In genomic region chr5:77143998-77144836, GRCh38 we compare ENCODE assay signal across 8 cellular contexts. TPM values are rescaled to one million over a fixed set of nuclear protein-coding genes. Genes with fewer than 3 reads are reported as not detected.
DNase-seq lines count a peak whose midpoint lies in the region; ATAC-seq, FAIRE-seq and TF ChIP-seq lines count a peak whose summit lies in the region.

No MANE protein-coding gene starts in this region.

- H3K36me3 ChIP-seq in K562 (ENCODE audit: control insufficient read depth, insufficient read depth, low read length), result no peaks in the 10 kb centered on the region

- intact Hi-C loops in K562 (cut with micrococcal nuclease), result loop anchor here (1.0 kb wide), 1 partner anchor 348 kb away; the partner anchor contains the start of gene WDR41

- H3K9me1 ChIP-seq in K562 (ENCODE audit: control insufficient read depth, insufficient read depth, low read length), result no peaks in the 10 kb centered on the region

- peak; percentile 76 for FAIRE-seq in GM12892 (lab: Jason Lieb, UNC)
- peak; percentile 54 for FAIRE-seq in TTC549 (lab: Jason Lieb, UNC)
- FAIRE-seq in K562 (lab: Jason Lieb, UNC), result peak; percentile 81

- no peak overlapping the region for H3K9ac ChIP-seq in K562 (ENCODE audit: insufficient read depth in 1 of 2, low read depth in 2 of 2, low read length in 2 of 2)

- H3K27me3 ChIP-seq in K562 (ENCODE audit: control insufficient read depth in 2 of 2, insufficient read depth in 2 of 2, low read length in 2 of 2), result peaks cover 2 to 6% of the 10 kb centered on the region in 2 experiments; a peak in 3 of 5 replicates

- H3K4me1 ChIP-seq in K562 (replicated peaks in 1 of 2; ENCODE audit: control insufficient read depth in 2 of 2, insufficient read depth in 2 of 2, low read length in 2 of 2), result no peaks in the 10 kb centered on the region

- H2AFZ ChIP-seq in K562 (ENCODE audit: low read depth, low read length), result no peak overlapping the region

- H3K4me3 ChIP-seq in K562, result no peak overlapping the region

- CTCF ChIA-PET in K562 (lab: Yijun Ruan, JAX; ENCODE audit: low intra/inter-chr PET ratio), result no interaction called here

- H4K20me1 ChIP-seq in K562 (replicated peaks; ENCODE audit: control insufficient read depth, insufficient read depth, low read length), result no peaks in the 10 kb centered on the region

- no peak overlapping the region for H3K4me2 ChIP-seq in K562 (ENCODE audit: insufficient read depth, low read length)

- no TSS peak for BruUV-seq in K562 (replicated peaks; lab: Mats Ljungman, UMichigan)

- H3K9me3 ChIP-seq in K562 (replicated peaks; ENCODE audit: control insufficient read depth, insufficient read depth, low read depth, low read length), result no peaks in the 10 kb centered on the region

- no peak for TF ChIP-seq EP300 in K562 (IDR thresholded peaks at IDR 0.05; ENCODE audit: low read length)

- no peak overlapping the region for H3K27ac ChIP-seq in K562 (ENCODE audit: extremely low read depth, low read depth, low read length)

- POLR2A ChIA-PET in K562 (lab: Yijun Ruan, JAX), result no interaction called here

- TF ChIP-seq CTCF in K562 (IDR thresholded peaks at IDR 0.05 in 2 of 3, conservative IDR thresholded peaks at IDR 0.05 in 1 of 3; ENCODE audit: insufficient read depth in 2 of 3, low read depth in 1 of 3, low read length in 3 of 3), result peak; percentile 78 to 84 (median 82)

- whole genome bisulfite sequencing in K562 (ENCODE audit: insufficient coverage, low coverage, missing lambda C conversion rate), result 14% methylated on average over 13 of the region's 14 CpGs

- no peak for TF ChIP-seq POLR2A in GM12892 (IDR thresholded peaks at IDR 0.05; ENCODE audit: low read depth, low read length)
- no peak for TF ChIP-seq POLR2A in K562 (conservative IDR thresholded peaks at IDR 0.05)

- ATAC-seq in K562 (peak; percentile 92), HG02870 (IDR thresholded peaks at IDR 0.05; ENCODE audit: unreplicated experiment) (no peak)

- TF ChIP-seq RAD21 in K562 (CRISPR knock-in tag; conservative IDR thresholded peaks at IDR 0.05 in 1 of 2, IDR thresholded peaks at IDR 0.05 in 1 of 2), result peak; percentile 71 to 84

- DNase-seq in A172 (ENCODE audit: low spot score) (peak; percentile 79), GM12892 (ENCODE audit: insufficient read length) (no peak), NCI-H1105 treated with DMSO at 0.1 percent for 48 hours (lab: John Stamatoyannopoulos, UW) (peak; percentile 52), K562 (ENCODE audit: extremely low read depth in 1 of 4, low spot score in 3 of 4) (peak; percentile 48 to 74 (median 58)), iPS DF 19.7 (ENCODE audit: low read depth, low spot score) (peak; percentile 15), smooth muscle cell of the brain vasculature (ENCODE audit: low read depth, low spot score) (peak; percentile 54)

- in situ Hi-C loops in K562 (cut with MboI), result no loop called here

- no peaks in the 10 kb centered on the region for H3K79me2 ChIP-seq in K562 (ENCODE audit: control insufficient read depth, insufficient read depth, low read length)

TF ChIP-seq in K562, 482 proteins besides CTCF, POLR2A, EP300 and RAD21:
- TF ChIP-seq YY1 (IDR thresholded peaks at IDR 0.05; ENCODE audit: borderline replicate concordance in 1 of 3, control insufficient read depth in 1 of 3, extremely low read depth in 1 of 3, insufficient read depth in 3 of 3, insufficient read length in 1 of 3, insufficient replicate concordance in 2 of 3, low read depth in 1 of 3, low read length in 2 of 3) (peak in 1 of 3 experiments; percentile 51), NCOR1 (IDR thresholded peaks at IDR 0.05) (no peak), KLF16 (IDR thresholded peaks at IDR 0.05) (0 out of 2 replicates have a peak, but pooled peaks have one; percentile 17), CXXC5 (CRISPR knock-in tag; IDR thresholded peaks at IDR 0.05) (0 out of 2 replicates have a peak, but pooled peaks have one; percentile 12), RFX5 (IDR thresholded peaks at IDR 0.05; ENCODE audit: low read depth, low read length) (no peak), SMC3 (conservative IDR thresholded peaks at IDR 0.05; ENCODE audit: insufficient read depth, low read depth, low read length) (peak; percentile 68), DEAF1 (CRISPR knock-in tag; IDR thresholded peaks at IDR 0.05) (peak; percentile 57; the same call in 1 of the 2 replicates), NFE2 (IDR thresholded peaks at IDR 0.05; ENCODE audit: low read depth) (peak; percentile 41; the same call in 1 of the 2 replicates)

RNA-seq across cellular contexts. Expression of gene ZBED3, which starts 57.1 kb away (rescaled TPM):
- 0.71 and 0.89 TPM in 2 replicates for total RNA-seq in A172 (2014; rRNA removed; shearing (Covaris generic))
- 0.85 TPM for polyA plus RNA-seq in GM12892 (2012; ENCODE audit: missing spikeins)
- total RNA-seq in K562 (2011; cell fraction: chromatin; rRNA removed; ENCODE audit: low replicate concordance), result 0.05 TPM in 1 of 2 replicates, not detected in the other
- total RNA-seq in K562 (2011; cell fraction: nucleolus; rRNA removed), result under 0.01 TPM in 1 of 2 replicates, not detected in the other
- total RNA-seq in K562 (2011; cell fraction: nucleoplasm; rRNA removed), result 0.15 TPM in 1 of 2 replicates, not detected in the other
- total RNA-seq in K562 (2014; rRNA removed) (not detected in 2 replicates), K562 (2014; rRNA removed; fragmentation: Illumina TruSeq; extraction: Trizol) (not detected in 2 replicates), K562 (2015; rRNA removed; fragmentation: Illumina TruSeq; extraction: Trizol) (not detected in 2 replicates), K562 (2021) (0.04 TPM in 1 of 2 replicates, not detected in the other)
- polyA plus RNA-seq in K562 (2011; rRNA removed) (0.01 TPM in 1 of 2 replicates, not detected in the other), K562 (2014; fragmentation: Illumina TruSeq; extraction: Trizol) (0.01 TPM in 1 of 2 replicates, not detected in the other), K562 (2014; fragmentation: Nextera tagmentation; extraction: Ambion mirVana) (under 1 TPM; 0.01 to 0.03 TPM), K562 (2014; rRNA removed) (not detected in 2 replicates)
- polyA plus RNA-seq in K562 (2011; cell fraction: cytosol; rRNA removed), result 0.01 TPM in 1 of 2 replicates, not detected in the other
- 0.01 and 0.03 TPM in 2 replicates for polyA plus RNA-seq in K562 (2011; cell fraction: nucleus; rRNA removed)
- polyA plus RNA-seq in K562 (2012), result 0.03 and 0.04 TPM in 2 replicates
- 0.04 TPM in 1 of 2 replicates, not detected in the other for polyA minus RNA-seq in K562 (2011; rRNA and poly(A)+ RNA removed)
- not detected in 2 replicates for polyA minus RNA-seq in K562 (2011; cell fraction: cytosol; rRNA and poly(A)+ RNA removed)
- polyA minus RNA-seq in K562 (2011; cell fraction: nucleus; rRNA and poly(A)+ RNA removed), result under 0.01 and 0.11 TPM in 2 replicates
